ENCODE assay signal across 1 cellular context in genomic region chr12:107685360-107686248, GRCh38.
TF ChIP-seq lines count a peak whose summit lies in the region.

TSS of gene PWP1 (plus strand) at chr12:107685799. CDS start at chr12:107685900, 101 bp downstream.

TF ChIP-seq in HepG2, 621 proteins besides CTCF, POLR2A, EP300 and RAD21 (continued from another document):
- TF ChIP-seq ZNF18 (CRISPR knock-in tag; IDR thresholded peaks at IDR 0.05; ENCODE audit: insufficient replicate concordance) (peak; percentile 93), GATA4 (IDR thresholded peaks at IDR 0.05; ENCODE audit: borderline replicate concordance, low read depth) (peak; percentile 79; the same call in 1 of the 2 replicates), ZNF263 (CRISPR knock-in tag; IDR thresholded peaks at IDR 0.05) (0 out of 2 replicates have a peak, but pooled peaks have one; percentile 8), TRIM22 (IDR thresholded peaks at IDR 0.05) (no peak), ZBTB10 (CRISPR knock-in tag; IDR thresholded peaks at IDR 0.05; ENCODE audit: borderline replicate concordance) (peak; percentile 69; the same call in 1 of the 2 replicates), TEF (CRISPR knock-in tag; IDR thresholded peaks at IDR 0.05) (0 out of 2 replicates have a peak, but pooled peaks have one; percentile 48), GMEB1 (CRISPR knock-in tag; IDR thresholded peaks at IDR 0.05; ENCODE audit: borderline replicate concordance) (peak; percentile 91), NFE2L2 (IDR thresholded peaks at IDR 0.05; ENCODE audit: low read length) (no peak), ZNF572 (CRISPR knock-in tag; IDR thresholded peaks at IDR 0.05) (peak; percentile 96; the same call in 1 of the 2 replicates), PHF5A (CRISPR knock-in tag; IDR thresholded peaks at IDR 0.05; ENCODE audit: low read depth, unreplicated experiment) (peak; percentile 66), MED8 (CRISPR knock-in tag; IDR thresholded peaks at IDR 0.05; ENCODE audit: insufficient replicate concordance) (peak; percentile 57), KLF6 (CRISPR knock-in tag; IDR thresholded peaks at IDR 0.05) (no peak; the same call in 1 of the 2 replicates), PTBP1 (IDR thresholded peaks at IDR 0.05; ENCODE audit: low read depth, low read length, poor library complexity, severe bottlenecking) (no peak), STAT5B (CRISPR knock-in tag; IDR thresholded peaks at IDR 0.05) (no peak; the same call in 1 of the 2 replicates), TAF1 (CRISPR knock-in tag; IDR thresholded peaks at IDR 0.05) (peak; percentile 93), ZBTB43 (CRISPR knock-in tag; conservative IDR thresholded peaks at IDR 0.05) (peak; percentile 66; the same call in 1 of the 2 replicates), IKZF1 (IDR thresholded peaks at IDR 0.05) (no peak), MAFG (CRISPR knock-in tag; IDR thresholded peaks at IDR 0.05) (no peak), TEAD2 (CRISPR knock-in tag; IDR thresholded peaks at IDR 0.05) (no peak; the same call in 1 of the 2 replicates), ZNF274 (CRISPR knock-in tag; IDR thresholded peaks at IDR 0.05) (peak; percentile 89; the same call in 1 of the 2 replicates), ZFP90 (CRISPR knock-in tag; IDR thresholded peaks at IDR 0.05; ENCODE audit: borderline replicate concordance) (peak; percentile 73; the same call in 1 of the 2 replicates), ZNF431 (CRISPR knock-in tag; IDR thresholded peaks at IDR 0.05; ENCODE audit: borderline replicate concordance, low read depth) (peak; percentile 79; the same call in 1 of the 2 replicates), BRCA1 (CRISPR knock-in tag; IDR thresholded peaks at IDR 0.05) (peak; percentile 93; the same call in 1 of the 2 replicates), MLLT10 (CRISPR knock-in tag; IDR thresholded peaks at IDR 0.05) (no peak), HBP1 (CRISPR knock-in tag; IDR thresholded peaks at IDR 0.05; ENCODE audit: low read depth) (peak; percentile 64), MXD1 (CRISPR knock-in tag; IDR thresholded peaks at IDR 0.05) (peak; percentile 94), NR2C2 (CRISPR knock-in tag; IDR thresholded peaks at IDR 0.05; ENCODE audit: borderline replicate concordance) (peak; percentile 76; the same call in 1 of the 2 replicates), NONO (IDR thresholded peaks at IDR 0.05) (no peak), NONO (CRISPR knock-in tag; conservative IDR thresholded peaks at IDR 0.05) (peak; percentile 79), BCL3 (CRISPR knock-in tag; IDR thresholded peaks at IDR 0.05) (peak; percentile 86), CREB3 (CRISPR knock-in tag; IDR thresholded peaks at IDR 0.05) (peak; percentile 63; the same call in 1 of the 2 replicates), ZNF235 (CRISPR knock-in tag; IDR thresholded peaks at IDR 0.05; ENCODE audit: borderline replicate concordance) (peak; percentile 77; the same call in 1 of the 2 replicates), GATAD1 (CRISPR knock-in tag; IDR thresholded peaks at IDR 0.05) (peak; percentile 97), KDM5B (CRISPR knock-in tag; IDR thresholded peaks at IDR 0.05; ENCODE audit: borderline replicate concordance) (peak; percentile 84; the same call in 1 of the 2 replicates)
